ENCODE assay signal across 2 cellular contexts in the genomic region with DNA sequence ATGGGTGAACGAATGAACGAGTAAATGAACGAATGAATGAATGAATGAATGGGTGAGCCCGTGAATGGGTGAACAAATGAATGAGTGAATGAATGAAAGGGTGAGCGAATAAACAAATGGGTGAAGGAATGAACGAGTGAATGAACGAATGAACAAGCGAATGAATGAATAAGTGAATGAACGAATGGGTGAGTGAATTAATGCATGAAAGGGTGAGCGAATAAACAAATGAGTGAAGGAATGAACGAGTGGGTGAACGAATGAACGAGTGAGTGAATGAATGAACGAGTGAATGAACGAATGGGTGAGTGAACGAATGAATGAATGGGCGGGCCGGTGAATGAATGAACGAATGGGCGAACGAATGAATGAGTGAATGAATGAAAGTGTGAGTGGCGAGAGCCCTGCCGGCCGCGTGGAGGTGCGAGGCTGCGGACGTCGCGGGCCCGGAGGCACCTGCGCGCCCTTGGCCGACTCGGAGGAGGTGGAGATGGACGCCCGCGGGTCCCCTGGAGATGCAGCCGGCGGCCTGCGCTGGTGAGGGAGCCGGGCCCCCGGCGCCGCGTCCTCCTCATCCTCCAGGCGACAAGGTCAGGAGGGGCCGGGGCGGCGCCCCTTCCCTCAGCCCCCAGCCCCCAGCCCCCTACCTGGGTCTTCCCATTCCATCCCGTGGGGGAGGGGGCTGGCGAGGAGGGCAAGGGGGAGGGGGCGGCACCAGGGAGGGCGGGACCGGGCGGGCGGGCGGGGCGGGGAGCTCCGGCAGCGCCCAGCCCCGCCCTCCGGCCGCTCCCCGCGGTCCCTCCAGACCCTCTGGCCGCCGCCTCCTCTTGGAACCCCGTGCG.
TF ChIP-seq lines count a peak whose summit lies in the region.

No MANE protein-coding gene starts in this region.

TF ChIP-seq in HEK293, 187 proteins besides CTCF, POLR2A, EP300 and RAD21 (continued from another document and continues in another):
- TF ChIP-seq, protein P1, sequence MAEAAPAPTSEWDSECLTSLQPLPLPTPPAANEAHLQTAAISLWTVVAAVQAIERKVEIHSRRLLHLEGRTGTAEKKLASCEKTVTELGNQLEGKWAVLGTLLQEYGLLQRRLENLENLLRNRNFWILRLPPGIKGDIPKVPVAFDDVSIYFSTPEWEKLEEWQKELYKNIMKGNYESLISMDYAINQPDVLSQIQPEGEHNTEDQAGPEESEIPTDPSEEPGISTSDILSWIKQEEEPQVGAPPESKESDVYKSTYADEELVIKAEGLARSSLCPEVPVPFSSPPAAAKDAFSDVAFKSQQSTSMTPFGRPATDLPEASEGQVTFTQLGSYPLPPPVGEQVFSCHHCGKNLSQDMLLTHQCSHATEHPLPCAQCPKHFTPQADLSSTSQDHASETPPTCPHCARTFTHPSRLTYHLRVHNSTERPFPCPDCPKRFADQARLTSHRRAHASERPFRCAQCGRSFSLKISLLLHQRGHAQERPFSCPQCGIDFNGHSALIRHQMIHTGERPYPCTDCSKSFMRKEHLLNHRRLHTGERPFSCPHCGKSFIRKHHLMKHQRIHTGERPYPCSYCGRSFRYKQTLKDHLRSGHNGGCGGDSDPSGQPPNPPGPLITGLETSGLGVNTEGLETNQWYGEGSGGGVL (tag by site-specific recombination; IDR thresholded peaks at IDR 0.05): no peak
- TF ChIP-seq GLI4 (tag by site-specific recombination; IDR thresholded peaks at IDR 0.05) (no peak), KLF16 (tag by site-specific recombination; IDR thresholded peaks at IDR 0.05) (no peak), SCRT1 (tag by site-specific recombination; IDR thresholded peaks at IDR 0.05; ENCODE audit: borderline replicate concordance) (no peak), ZNF121 (tag by site-specific recombination; IDR thresholded peaks at IDR 0.05) (no peak), ZNF529 (tag by site-specific recombination; IDR thresholded peaks at IDR 0.05; ENCODE audit: insufficient replicate concordance) (no peak), KLF1 (tag by site-specific recombination; IDR thresholded peaks at IDR 0.05) (peak; percentile 53), ZNF501 (tag by site-specific recombination; IDR thresholded peaks at IDR 0.05) (no peak), ZNF394 (tag by site-specific recombination; IDR thresholded peaks at IDR 0.05; ENCODE audit: borderline replicate concordance) (0 out of 2 replicates have a peak, but pooled peaks have one; percentile 20)
- TF ChIP-seq, protein P2, sequence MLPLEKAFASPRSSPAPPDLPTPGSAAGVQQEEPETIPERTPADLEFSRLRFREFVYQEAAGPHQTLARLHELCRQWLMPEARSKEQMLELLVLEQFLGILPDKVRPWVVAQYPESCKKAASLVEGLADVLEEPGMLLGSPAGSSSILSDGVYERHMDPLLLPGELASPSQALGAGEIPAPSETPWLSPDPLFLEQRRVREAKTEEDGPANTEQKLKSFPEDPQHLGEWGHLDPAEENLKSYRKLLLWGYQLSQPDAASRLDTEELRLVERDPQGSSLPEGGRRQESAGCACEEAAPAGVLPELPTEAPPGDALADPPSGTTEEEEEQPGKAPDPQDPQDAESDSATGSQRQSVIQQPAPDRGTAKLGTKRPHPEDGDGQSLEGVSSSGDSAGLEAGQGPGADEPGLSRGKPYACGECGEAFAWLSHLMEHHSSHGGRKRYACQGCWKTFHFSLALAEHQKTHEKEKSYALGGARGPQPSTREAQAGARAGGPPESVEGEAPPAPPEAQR (tag by site-specific recombination; IDR thresholded peaks at IDR 0.05): no peak
- TF ChIP-seq, protein P3, sequence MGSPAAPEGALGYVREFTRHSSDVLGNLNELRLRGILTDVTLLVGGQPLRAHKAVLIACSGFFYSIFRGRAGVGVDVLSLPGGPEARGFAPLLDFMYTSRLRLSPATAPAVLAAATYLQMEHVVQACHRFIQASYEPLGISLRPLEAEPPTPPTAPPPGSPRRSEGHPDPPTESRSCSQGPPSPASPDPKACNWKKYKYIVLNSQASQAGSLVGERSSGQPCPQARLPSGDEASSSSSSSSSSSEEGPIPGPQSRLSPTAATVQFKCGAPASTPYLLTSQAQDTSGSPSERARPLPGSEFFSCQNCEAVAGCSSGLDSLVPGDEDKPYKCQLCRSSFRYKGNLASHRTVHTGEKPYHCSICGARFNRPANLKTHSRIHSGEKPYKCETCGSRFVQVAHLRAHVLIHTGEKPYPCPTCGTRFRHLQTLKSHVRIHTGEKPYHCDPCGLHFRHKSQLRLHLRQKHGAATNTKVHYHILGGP (tag by site-specific recombination; IDR thresholded peaks at IDR 0.05): no peak
- TF ChIP-seq, protein P4, sequence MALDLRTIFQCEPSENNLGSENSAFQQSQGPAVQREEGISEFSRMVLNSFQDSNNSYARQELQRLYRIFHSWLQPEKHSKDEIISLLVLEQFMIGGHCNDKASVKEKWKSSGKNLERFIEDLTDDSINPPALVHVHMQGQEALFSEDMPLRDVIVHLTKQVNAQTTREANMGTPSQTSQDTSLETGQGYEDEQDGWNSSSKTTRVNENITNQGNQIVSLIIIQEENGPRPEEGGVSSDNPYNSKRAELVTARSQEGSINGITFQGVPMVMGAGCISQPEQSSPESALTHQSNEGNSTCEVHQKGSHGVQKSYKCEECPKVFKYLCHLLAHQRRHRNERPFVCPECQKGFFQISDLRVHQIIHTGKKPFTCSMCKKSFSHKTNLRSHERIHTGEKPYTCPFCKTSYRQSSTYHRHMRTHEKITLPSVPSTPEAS (tag by site-specific recombination; IDR thresholded peaks at IDR 0.05): no peak
- TF ChIP-seq, protein P5, sequence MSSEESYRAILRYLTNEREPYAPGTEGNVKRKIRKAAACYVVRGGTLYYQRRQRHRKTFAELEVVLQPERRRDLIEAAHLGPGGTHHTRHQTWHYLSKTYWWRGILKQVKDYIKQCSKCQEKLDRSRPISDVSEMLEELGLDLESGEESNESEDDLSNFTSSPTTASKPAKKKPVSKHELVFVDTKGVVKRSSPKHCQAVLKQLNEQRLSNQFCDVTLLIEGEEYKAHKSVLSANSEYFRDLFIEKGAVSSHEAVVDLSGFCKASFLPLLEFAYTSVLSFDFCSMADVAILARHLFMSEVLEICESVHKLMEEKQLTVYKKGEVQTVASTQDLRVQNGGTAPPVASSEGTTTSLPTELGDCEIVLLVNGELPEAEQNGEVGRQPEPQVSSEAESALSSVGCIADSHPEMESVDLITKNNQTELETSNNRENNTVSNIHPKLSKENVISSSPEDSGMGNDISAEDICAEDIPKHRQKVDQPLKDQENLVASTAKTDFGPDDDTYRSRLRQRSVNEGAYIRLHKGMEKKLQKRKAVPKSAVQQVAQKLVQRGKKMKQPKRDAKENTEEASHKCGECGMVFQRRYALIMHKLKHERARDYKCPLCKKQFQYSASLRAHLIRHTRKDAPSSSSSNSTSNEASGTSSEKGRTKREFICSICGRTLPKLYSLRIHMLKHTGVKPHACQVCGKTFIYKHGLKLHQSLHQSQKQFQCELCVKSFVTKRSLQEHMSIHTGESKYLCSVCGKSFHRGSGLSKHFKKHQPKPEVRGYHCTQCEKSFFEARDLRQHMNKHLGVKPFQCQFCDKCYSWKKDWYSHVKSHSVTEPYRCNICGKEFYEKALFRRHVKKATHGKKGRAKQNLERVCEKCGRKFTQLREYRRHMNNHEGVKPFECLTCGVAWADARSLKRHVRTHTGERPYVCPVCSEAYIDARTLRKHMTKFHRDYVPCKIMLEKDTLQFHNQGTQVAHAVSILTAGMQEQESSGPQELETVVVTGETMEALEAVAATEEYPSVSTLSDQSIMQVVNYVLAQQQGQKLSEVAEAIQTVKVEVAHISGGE (tag by site-specific recombination; conservative IDR thresholded peaks at IDR 0.05; ENCODE audit: low read depth): no peak
- TF ChIP-seq, protein P6, sequence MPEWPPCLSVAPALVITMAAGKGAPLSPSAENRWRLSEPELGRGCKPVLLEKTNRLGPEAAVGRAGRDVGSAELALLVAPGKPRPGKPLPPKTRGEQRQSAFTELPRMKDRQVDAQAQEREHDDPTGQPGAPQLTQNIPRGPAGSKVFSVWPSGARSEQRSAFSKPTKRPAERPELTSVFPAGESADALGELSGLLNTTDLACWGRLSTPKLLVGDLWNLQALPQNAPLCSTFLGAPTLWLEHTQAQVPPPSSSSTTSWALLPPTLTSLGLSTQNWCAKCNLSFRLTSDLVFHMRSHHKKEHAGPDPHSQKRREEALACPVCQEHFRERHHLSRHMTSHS (tag by site-specific recombination; IDR thresholded peaks at IDR 0.05): no peak

TF ChIP-seq in K562, 482 proteins besides CTCF, POLR2A, EP300 and RAD21 (continued from another document and continues in another):
- TF ChIP-seq, protein P7, sequence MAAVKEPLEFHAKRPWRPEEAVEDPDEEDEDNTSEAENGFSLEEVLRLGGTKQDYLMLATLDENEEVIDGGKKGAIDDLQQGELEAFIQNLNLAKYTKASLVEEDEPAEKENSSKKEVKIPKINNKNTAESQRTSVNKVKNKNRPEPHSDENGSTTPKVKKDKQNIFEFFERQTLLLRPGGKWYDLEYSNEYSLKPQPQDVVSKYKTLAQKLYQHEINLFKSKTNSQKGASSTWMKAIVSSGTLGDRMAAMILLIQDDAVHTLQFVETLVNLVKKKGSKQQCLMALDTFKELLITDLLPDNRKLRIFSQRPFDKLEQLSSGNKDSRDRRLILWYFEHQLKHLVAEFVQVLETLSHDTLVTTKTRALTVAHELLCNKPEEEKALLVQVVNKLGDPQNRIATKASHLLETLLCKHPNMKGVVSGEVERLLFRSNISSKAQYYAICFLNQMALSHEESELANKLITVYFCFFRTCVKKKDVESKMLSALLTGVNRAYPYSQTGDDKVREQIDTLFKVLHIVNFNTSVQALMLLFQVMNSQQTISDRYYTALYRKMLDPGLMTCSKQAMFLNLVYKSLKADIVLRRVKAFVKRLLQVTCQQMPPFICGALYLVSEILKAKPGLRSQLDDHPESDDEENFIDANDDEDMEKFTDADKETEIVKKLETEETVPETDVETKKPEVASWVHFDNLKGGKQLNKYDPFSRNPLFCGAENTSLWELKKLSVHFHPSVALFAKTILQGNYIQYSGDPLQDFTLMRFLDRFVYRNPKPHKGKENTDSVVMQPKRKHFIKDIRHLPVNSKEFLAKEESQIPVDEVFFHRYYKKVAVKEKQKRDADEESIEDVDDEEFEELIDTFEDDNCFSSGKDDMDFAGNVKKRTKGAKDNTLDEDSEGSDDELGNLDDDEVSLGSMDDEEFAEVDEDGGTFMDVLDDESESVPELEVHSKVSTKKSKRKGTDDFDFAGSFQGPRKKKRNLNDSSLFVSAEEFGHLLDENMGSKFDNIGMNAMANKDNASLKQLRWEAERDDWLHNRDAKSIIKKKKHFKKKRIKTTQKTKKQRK (IDR thresholded peaks at IDR 0.05; ENCODE audit: borderline replicate concordance, low read depth, low read length): no peak
- no peak for TF ChIP-seq CREB1 (IDR thresholded peaks at IDR 0.05)
- 0 out of 2 replicates have a peak, but pooled peaks have one; percentile 36 for TF ChIP-seq CREB1 (CRISPR knock-in tag; IDR thresholded peaks at IDR 0.05)
- no peak for TF ChIP-seq NUFIP1 (IDR thresholded peaks at IDR 0.05; ENCODE audit: partially characterized antibody)
- 0 out of 2 replicates have a peak, but pooled peaks have one; percentile 68 for TF ChIP-seq LARP7 (IDR thresholded peaks at IDR 0.05)
- TF ChIP-seq, protein P8, sequence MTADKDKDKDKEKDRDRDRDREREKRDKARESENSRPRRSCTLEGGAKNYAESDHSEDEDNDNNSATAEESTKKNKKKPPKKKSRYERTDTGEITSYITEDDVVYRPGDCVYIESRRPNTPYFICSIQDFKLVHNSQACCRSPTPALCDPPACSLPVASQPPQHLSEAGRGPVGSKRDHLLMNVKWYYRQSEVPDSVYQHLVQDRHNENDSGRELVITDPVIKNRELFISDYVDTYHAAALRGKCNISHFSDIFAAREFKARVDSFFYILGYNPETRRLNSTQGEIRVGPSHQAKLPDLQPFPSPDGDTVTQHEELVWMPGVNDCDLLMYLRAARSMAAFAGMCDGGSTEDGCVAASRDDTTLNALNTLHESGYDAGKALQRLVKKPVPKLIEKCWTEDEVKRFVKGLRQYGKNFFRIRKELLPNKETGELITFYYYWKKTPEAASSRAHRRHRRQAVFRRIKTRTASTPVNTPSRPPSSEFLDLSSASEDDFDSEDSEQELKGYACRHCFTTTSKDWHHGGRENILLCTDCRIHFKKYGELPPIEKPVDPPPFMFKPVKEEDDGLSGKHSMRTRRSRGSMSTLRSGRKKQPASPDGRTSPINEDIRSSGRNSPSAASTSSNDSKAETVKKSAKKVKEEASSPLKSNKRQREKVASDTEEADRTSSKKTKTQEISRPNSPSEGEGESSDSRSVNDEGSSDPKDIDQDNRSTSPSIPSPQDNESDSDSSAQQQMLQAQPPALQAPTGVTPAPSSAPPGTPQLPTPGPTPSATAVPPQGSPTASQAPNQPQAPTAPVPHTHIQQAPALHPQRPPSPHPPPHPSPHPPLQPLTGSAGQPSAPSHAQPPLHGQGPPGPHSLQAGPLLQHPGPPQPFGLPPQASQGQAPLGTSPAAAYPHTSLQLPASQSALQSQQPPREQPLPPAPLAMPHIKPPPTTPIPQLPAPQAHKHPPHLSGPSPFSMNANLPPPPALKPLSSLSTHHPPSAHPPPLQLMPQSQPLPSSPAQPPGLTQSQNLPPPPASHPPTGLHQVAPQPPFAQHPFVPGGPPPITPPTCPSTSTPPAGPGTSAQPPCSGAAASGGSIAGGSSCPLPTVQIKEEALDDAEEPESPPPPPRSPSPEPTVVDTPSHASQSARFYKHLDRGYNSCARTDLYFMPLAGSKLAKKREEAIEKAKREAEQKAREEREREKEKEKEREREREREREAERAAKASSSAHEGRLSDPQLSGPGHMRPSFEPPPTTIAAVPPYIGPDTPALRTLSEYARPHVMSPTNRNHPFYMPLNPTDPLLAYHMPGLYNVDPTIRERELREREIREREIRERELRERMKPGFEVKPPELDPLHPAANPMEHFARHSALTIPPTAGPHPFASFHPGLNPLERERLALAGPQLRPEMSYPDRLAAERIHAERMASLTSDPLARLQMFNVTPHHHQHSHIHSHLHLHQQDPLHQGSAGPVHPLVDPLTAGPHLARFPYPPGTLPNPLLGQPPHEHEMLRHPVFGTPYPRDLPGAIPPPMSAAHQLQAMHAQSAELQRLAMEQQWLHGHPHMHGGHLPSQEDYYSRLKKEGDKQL (CRISPR knock-in tag; IDR thresholded peaks at IDR 0.05; ENCODE audit: borderline replicate concordance): 0 out of 2 replicates have a peak, but pooled peaks have one; percentile 57
- TF ChIP-seq ZFX (CRISPR knock-in tag; IDR thresholded peaks at IDR 0.05): peak; percentile 61
- TF ChIP-seq ZKSCAN1 (IDR thresholded peaks at IDR 0.05; ENCODE audit: low read depth, low read length): no peak
- TF ChIP-seq, protein P9, sequence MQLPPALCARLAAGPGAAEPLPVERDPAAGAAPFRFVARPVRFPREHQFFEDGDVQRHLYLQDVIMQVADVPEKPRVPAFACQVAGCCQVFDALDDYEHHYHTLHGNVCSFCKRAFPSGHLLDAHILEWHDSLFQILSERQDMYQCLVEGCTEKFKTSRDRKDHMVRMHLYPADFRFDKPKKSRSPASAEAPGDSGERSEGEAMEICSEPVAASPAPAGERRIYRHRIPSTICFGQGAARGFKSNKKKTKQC (CRISPR knock-in tag; IDR thresholded peaks at IDR 0.05): peak; percentile 79; the same call in 1 of the 2 replicates
- TF ChIP-seq, protein P10, sequence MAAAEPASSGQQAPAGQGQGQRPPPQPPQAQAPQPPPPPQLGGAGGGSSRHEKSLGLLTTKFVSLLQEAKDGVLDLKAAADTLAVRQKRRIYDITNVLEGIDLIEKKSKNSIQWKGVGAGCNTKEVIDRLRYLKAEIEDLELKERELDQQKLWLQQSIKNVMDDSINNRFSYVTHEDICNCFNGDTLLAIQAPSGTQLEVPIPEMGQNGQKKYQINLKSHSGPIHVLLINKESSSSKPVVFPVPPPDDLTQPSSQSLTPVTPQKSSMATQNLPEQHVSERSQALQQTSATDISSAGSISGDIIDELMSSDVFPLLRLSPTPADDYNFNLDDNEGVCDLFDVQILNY (CRISPR knock-in tag; IDR thresholded peaks at IDR 0.05): peak; percentile 80; the same call in 1 of the 2 replicates
